In the genomic region with DNA sequence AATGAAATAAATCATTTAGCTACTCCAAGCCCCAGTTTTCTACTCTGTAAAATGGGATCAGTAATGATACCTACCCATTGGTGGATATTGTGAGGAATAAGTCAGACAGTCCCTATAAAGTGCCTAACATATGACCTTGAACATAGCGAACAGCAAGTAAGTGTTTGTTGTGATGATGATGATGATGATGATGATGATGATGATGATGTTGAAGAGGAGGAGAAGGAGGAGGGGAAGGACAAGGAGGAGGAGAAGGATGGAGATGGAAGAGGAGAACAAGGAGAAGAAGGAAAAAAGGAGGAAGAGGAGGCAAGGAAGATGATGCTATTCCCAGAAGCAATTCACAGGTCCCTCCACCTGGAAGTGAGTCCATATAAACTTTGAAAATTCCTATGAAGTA, we compare ENCODE assay signal across 8 cellular contexts.
"Had no signal": no experiment of that assay in that cellular context is flagged by ENCODE, and none has a peak within 500 bp of the region (broad histone marks: within the 10 kb centered on the region; RNA-seq: fewer than 3 reads in every experiment).

No MANE protein-coding gene starts in this region.

- H3K9ac ChIP-seq: GM23248 had no signal

- H3K4me3 ChIP-seq: GM23248, HAP-1, K562 had no signal

- H3K36me3 ChIP-seq: HAP-1 had no signal

- H3K9me3 ChIP-seq: HAP-1 had no signal

- H3K4me1 ChIP-seq: HAP-1 had no signal

- FAIRE-seq: HTR-8/SVneo, K562 had no signal

- DNase-seq: GM23248, GOT3, H7, KG1 had no signal

- H2AFZ ChIP-seq: GM23248 had no signal

- H3K27ac ChIP-seq: GM23248 had no signal

- ATAC-seq: HCT116, K562 had no signal
